In genomic region chr10:110569120-110569519, GRCh38 we compare ENCODE assay signal across 1 cellular context.
TF ChIP-seq lines count a peak whose summit lies in the region.

No MANE protein-coding gene starts in this region.

TF ChIP-seq in GM23338, 12 proteins besides CTCF, POLR2A, EP300 and RAD21 (continued from another document):
- TF ChIP-seq, protein P1, sequence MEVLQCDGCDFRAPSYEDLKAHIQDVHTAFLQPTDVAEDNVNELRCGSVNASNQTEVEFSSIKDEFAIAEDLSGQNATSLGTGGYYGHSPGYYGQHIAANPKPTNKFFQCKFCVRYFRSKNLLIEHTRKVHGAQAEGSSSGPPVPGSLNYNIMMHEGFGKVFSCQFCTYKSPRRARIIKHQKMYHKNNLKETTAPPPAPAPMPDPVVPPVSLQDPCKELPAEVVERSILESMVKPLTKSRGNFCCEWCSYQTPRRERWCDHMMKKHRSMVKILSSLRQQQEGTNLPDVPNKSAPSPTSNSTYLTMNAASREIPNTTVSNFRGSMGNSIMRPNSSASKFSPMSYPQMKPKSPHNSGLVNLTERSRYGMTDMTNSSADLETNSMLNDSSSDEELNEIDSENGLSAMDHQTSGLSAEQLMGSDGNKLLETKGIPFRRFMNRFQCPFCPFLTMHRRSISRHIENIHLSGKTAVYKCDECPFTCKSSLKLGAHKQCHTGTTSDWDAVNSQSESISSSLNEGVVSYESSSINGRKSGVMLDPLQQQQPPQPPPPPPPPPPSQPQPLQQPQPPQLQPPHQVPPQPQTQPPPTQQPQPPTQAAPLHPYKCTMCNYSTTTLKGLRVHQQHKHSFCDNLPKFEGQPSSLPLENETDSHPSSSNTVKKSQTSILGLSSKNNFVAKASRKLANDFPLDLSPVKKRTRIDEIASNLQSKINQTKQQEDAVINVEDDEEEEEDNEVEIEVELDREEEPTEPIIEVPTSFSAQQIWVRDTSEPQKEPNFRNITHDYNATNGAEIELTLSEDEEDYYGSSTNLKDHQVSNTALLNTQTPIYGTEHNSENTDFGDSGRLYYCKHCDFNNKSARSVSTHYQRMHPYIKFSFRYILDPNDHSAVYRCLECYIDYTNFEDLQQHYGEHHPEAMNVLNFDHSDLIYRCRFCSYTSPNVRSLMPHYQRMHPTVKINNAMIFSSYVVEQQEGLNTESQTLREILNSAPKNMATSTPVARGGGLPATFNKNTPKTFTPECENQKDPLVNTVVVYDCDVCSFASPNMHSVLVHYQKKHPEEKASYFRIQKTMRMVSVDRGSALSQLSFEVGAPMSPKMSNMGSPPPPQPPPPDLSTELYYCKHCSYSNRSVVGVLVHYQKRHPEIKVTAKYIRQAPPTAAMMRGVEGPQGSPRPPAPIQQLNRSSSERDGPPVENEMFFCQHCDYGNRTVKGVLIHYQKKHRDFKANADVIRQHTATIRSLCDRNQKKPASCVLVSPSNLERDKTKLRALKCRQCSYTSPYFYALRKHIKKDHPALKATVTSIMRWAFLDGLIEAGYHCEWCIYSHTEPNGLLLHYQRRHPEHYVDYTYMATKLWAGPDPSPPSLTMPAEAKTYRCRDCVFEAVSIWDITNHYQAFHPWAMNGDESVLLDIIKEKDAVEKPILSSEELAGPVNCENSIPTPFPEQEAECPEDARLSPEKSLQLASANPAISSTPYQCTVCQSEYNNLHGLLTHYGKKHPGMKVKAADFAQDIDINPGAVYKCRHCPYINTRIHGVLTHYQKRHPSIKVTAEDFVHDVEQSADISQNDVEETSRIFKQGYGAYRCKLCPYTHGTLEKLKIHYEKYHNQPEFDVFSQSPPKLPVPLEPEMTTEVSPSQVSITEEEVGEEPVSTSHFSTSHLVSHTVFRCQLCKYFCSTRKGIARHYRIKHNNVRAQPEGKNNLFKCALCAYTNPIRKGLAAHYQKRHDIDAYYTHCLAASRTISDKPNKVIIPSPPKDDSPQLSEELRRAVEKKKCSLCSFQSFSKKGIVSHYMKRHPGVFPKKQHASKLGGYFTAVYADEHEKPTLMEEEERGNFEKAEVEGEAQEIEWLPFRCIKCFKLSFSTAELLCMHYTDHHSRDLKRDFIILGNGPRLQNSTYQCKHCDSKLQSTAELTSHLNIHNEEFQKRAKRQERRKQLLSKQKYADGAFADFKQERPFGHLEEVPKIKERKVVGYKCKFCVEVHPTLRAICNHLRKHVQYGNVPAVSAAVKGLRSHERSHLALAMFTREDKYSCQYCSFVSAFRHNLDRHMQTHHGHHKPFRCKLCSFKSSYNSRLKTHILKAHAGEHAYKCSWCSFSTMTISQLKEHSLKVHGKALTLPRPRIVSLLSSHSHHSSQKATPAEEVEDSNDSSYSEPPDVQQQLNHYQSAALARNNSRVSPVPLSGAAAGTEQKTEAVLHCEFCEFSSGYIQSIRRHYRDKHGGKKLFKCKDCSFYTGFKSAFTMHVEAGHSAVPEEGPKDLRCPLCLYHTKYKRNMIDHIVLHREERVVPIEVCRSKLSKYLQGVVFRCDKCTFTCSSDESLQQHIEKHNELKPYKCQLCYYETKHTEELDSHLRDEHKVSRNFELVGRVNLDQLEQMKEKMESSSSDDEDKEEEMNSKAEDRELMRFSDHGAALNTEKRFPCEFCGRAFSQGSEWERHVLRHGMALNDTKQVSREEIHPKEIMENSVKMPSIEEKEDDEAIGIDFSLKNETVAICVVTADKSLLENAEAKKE (CRISPR knock-in tag; IDR thresholded peaks at IDR 0.05) = no peak
